31 cellular contexts compared by ENCODE assay signal in the genomic region with DNA sequence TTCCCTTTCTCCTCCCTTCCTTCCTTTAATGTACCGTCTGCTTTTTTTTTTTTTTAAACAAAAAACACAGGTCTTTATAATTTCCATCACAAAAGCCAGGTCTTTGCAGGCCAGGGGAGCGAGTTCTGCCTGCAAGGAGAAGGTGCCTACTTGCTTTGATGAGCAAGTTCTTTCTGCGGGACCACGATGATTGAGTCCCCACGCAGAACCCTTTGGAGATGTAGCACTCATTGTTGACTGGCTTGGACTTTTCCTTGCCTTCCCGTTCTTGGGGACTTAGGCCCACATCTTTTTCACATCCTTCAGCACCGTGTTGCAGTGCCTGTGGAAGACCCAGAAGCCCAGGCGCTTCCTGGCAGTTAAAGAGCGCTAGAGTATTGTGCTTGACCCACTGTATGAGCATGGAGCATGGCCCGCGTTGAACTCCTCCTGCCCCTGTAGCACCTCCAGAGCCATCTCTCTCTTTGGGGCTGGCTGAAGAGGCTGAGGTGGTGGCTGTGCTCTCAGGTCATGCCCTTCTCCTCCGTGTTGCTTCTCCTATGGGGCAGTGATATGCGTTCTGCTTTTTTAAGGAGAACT.
"Had no signal": no experiment of that assay in that cellular context is flagged by ENCODE, and none has a peak within 500 bp of the region (broad histone marks: within the 10 kb centered on the region; RNA-seq: fewer than 3 reads in every experiment).

No MANE protein-coding gene starts in this region.

- H3K9me3 ChIP-seq: gastrocnemius medialis had no signal

- DNase-seq: activated CD4-positive, alpha-beta T cell treated with anti-CD3 and anti-CD28 coated beads for 1 hour; activated CD4-positive, alpha-beta T cell treated with anti-CD3 and anti-CD28 coated beads for 4 hours; activated CD4-positive, alpha-beta T cell treated with anti-CD3 and anti-CD28 coated beads, Interleukin-2, amount 50 U/mL, for 1 hour; activated CD4-positive, alpha-beta T cell treated with anti-CD3 and anti-CD28 coated beads, Interleukin-2, amount 50 U/mL, for 48 hours; activated CD8-positive, alpha-beta memory T cell treated with anti-CD3 and anti-CD28 coated beads for 24 hours; activated CD8-positive, alpha-beta T cell treated with anti-CD3 and anti-CD28 coated beads for 36 hours; activated effector memory CD4-positive, alpha-beta T cell treated with Interleukin-2 at 50 U/mL for 16 hours; activated gamma-delta T cell treated with Interleukin-2 at 50 U/mL for 16 hours; activated naive CD4-positive, alpha-beta T cell treated with anti-CD3 and anti-CD28 coated beads, Interleukin-2, amount 50 U/mL, for 16 hours; activated naive CD4-positive, alpha-beta T cell treated with Interleukin-2 at 50 U/mL for 16 hours; activated T-cell treated with anti-CD3 and anti-CD28 coated beads, Interleukin-2, amount 50 U/mL, for 4 hours; amniotic stem cell; anterior cingulate cortex; brain microvascular endothelial cell; dorsolateral prefrontal cortex; effector memory CD4-positive, alpha-beta T cell; erythroblast; foreskin keratinocyte; gastrocnemius medialis; glutamatergic neuron; heart right ventricle; T-helper 1 cell; T-helper 17 cell; T1000 had no signal

- H3K27ac ChIP-seq: brain microvascular endothelial cell, coronary artery, dorsolateral prefrontal cortex, esophagus muscularis mucosa, foreskin keratinocyte, gastrocnemius medialis, heart right ventricle had no signal

- H3K27ac Mint-ChIP-seq: activated CD8-positive, alpha-beta T cell treated with anti-CD3 and anti-CD28 coated beads for 36 hours; activated naive CD8-positive, alpha-beta T cell; activated T-helper 17 cell treated with anti-CD3 and anti-CD28 coated beads, Interleukin-2, amount 50 U/mL, for 72 hours; dendritic cell treated with granulocyte-macrophage colony-stimulating factor and Interleukin-4, amounts not matched to agents 40 ng/mL and 50 ng/mL, for 4 days; T-helper 17 cell; T-helper 2 cell treated with Interferon-gamma antibody and Interleukin-4, amounts not matched to agents 5 μg/mL and 100 μg/mL, for 36 hours had no signal

- H3K4me1 Mint-ChIP-seq: activated T-helper 17 cell treated with anti-CD3 and anti-CD28 coated beads, Interleukin-2, amount 50 U/mL, for 72 hours; central memory CD8-positive, alpha-beta T cell; T-helper 17 cell had no signal

- H3K9me3 Mint-ChIP-seq: central memory CD8-positive, alpha-beta T cell; dendritic cell treated with granulocyte-macrophage colony-stimulating factor and Interleukin-4, amounts not matched to agents 40 ng/mL and 50 ng/mL, for 4 days; T-helper 2 cell treated with Interferon-gamma antibody and Interleukin-4, amounts not matched to agents 5 μg/mL and 100 μg/mL, for 36 hours had no signal

- ATAC-seq: activated CD8-positive, alpha-beta T cell treated with anti-CD3 and anti-CD28 coated beads for 36 hours; activated T-cell treated with anti-CD3 and anti-CD28 coated beads, Interleukin-2, amount 50 U/mL, for 4 hours; activated T-helper 17 cell treated with anti-CD3 and anti-CD28 coated beads, Interleukin-2, amount 50 U/mL, for 72 hours; foreskin keratinocyte; gastrocnemius medialis; heart right ventricle; T-helper 17 cell had no signal

- H3K4me3 Mint-ChIP-seq: activated CD8-positive, alpha-beta T cell treated with anti-CD3 and anti-CD28 coated beads for 36 hours; activated naive CD8-positive, alpha-beta T cell; activated T-cell treated with anti-CD3 and anti-CD28 coated beads, Interleukin-2, amount 50 U/mL, for 4 hours; activated T-helper 17 cell treated with anti-CD3 and anti-CD28 coated beads, Interleukin-2, amount 50 U/mL, for 72 hours; central memory CD8-positive, alpha-beta T cell; dendritic cell treated with granulocyte-macrophage colony-stimulating factor and Interleukin-4, amounts not matched to agents 40 ng/mL and 50 ng/mL, for 4 days; T-helper 17 cell; T-helper 2 cell treated with Interferon-gamma antibody and Interleukin-4, amounts not matched to agents 5 μg/mL and 100 μg/mL, for 36 hours had no signal

- H3K4me1 ChIP-seq: esophagus muscularis mucosa, foreskin keratinocyte, gastrocnemius medialis, heart right ventricle had no signal

- H3K36me3 Mint-ChIP-seq: activated naive CD8-positive, alpha-beta T cell had no signal

- H3K27me3 Mint-ChIP-seq: dendritic cell treated with granulocyte-macrophage colony-stimulating factor and Interleukin-4, amounts not matched to agents 40 ng/mL and 50 ng/mL, for 4 days had no signal

- H3K4me3 ChIP-seq: coronary artery, dorsolateral prefrontal cortex, esophagus muscularis mucosa, gastrocnemius medialis, heart right ventricle had no signal

- H3K36me3 ChIP-seq: brain microvascular endothelial cell, esophagus muscularis mucosa, gastrocnemius medialis, heart right ventricle had no signal

- H3K27me3 ChIP-seq: brain microvascular endothelial cell, foreskin keratinocyte, gastrocnemius medialis had no signal
